In genomic region chr10:8424555-8425201, GRCh38 we compare ENCODE assay signal across 20 cellular contexts.
DNase-seq lines count a peak whose midpoint lies in the region; ATAC-seq and TF ChIP-seq lines count a peak whose summit lies in the region.
"Had no signal": no experiment of that assay in that cellular context is flagged by ENCODE, and none has a peak within 500 bp of the region (broad histone marks: within the 10 kb centered on the region; RNA-seq: fewer than 3 reads in every experiment).

No MANE protein-coding gene starts in this region.

- H3K27ac Mint-ChIP-seq in activated CD4-positive, alpha-beta T cell treated with anti-CD3 and anti-CD28 coated beads for 36 hours = no peak overlapping the region
- H3K27ac Mint-ChIP-seq in stimulated activated naive CD8-positive, alpha-beta T cell treated with anti-CD3 and anti-CD28 coated beads, Interleukin-15, amount 100 ng/mL, for 72 hours = no peak overlapping the region
- H3K27ac Mint-ChIP-seq in activated T-helper 2 cell treated with anti-CD3 and anti-CD28 coated beads, Interferon-gamma antibody, Interleukin-2, Interleukin-4, amounts not matched to agents 10 μg/mL and 5 μg/mL and 100 μg/mL, durations not matched to agents 14 hours and 24 hours and 36 hours = peak overlapping the region; percentile 72
- H3K27ac Mint-ChIP-seq in CD14-positive monocyte = no peak overlapping the region
- H3K27ac Mint-ChIP-seq: activated naive CD4-positive, alpha-beta T cell treated with anti-CD3 and anti-CD28 coated beads, Interleukin-2, amount 50 U/mL, for 24 hours; IgD-negative memory B cell had no signal

- no peaks in the 10 kb centered on the region for H3K36me3 Mint-ChIP-seq in activated CD4-positive, alpha-beta T cell treated with anti-CD3 and anti-CD28 coated beads for 36 hours (ENCODE audit: low read depth)
- H3K36me3 Mint-ChIP-seq in activated T-helper 2 cell treated with anti-CD3 and anti-CD28 coated beads, Interferon-gamma antibody, Interleukin-2, Interleukin-4, amounts not matched to agents 10 μg/mL and 5 μg/mL and 100 μg/mL, durations not matched to agents 14 hours and 24 hours and 36 hours (ENCODE audit: low read depth) = peaks cover 37% of the 10 kb centered on the region
- H3K36me3 Mint-ChIP-seq in CD14-positive monocyte = no peaks in the 10 kb centered on the region
- H3K36me3 Mint-ChIP-seq: activated naive CD4-positive, alpha-beta T cell treated with anti-CD3 and anti-CD28 coated beads, Interleukin-2, amount 50 U/mL, for 24 hours; IgD-negative memory B cell; natural killer cell had no signal

- TF ChIP-seq CTCF in CD14-positive monocyte (IDR thresholded peaks at IDR 0.05) = no peak

- H3K27me3 Mint-ChIP-seq in activated CD4-positive, alpha-beta T cell treated with anti-CD3 and anti-CD28 coated beads for 36 hours = no peaks in the 10 kb centered on the region
- no peaks in the 10 kb centered on the region for H3K27me3 Mint-ChIP-seq in stimulated activated naive CD8-positive, alpha-beta T cell treated with anti-CD3 and anti-CD28 coated beads, Interleukin-15, amount 100 ng/mL, for 72 hours
- no peaks in the 10 kb centered on the region for H3K27me3 Mint-ChIP-seq in activated T-helper 2 cell treated with anti-CD3 and anti-CD28 coated beads, Interferon-gamma antibody, Interleukin-2, Interleukin-4, amounts not matched to agents 10 μg/mL and 5 μg/mL and 100 μg/mL, durations not matched to agents 14 hours and 24 hours and 36 hours (ENCODE audit: low read depth)
- peaks cover 0 to 3% (median 1%) of the 10 kb centered on the region in 3 donors for H3K27me3 Mint-ChIP-seq in CD14-positive monocyte (ENCODE audit: low read depth in 3 of 3)
- H3K27me3 Mint-ChIP-seq: activated naive CD4-positive, alpha-beta T cell treated with anti-CD3 and anti-CD28 coated beads, Interleukin-2, amount 50 U/mL, for 24 hours; IgD-negative memory B cell had no signal

- no peak for DNase-seq in activated CD4-positive, alpha-beta T cell treated with anti-CD3 and anti-CD28 coated beads for 36 hours
- DNase-seq in activated CD4-positive, alpha-beta T cell treated with anti-CD3 and anti-CD28 coated beads for 1 hour = no peak
- DNase-seq in stimulated activated naive CD8-positive, alpha-beta T cell treated with anti-CD3 and anti-CD28 coated beads, Interleukin-15, amount 100 ng/mL, for 72 hours = peak in 1 of 2 donors; percentile 13
- no peak for DNase-seq in stimulated activated naive CD8-positive, alpha-beta T cell treated with anti-CD3 and anti-CD28 coated beads, Interleukin-15, Interleukin-2, amounts not matched to agents 100 U/mL and 50 U/mL, for 24 hours
- DNase-seq in activated T-helper 2 cell treated with anti-CD3 and anti-CD28 coated beads, Interferon-gamma antibody, Interleukin-2, Interleukin-4, amounts not matched to agents 10 μg/mL and 5 μg/mL and 100 μg/mL, durations not matched to agents 14 hours and 24 hours and 36 hours (ENCODE audit: low spot score) = no peak
- DNase-seq in CD14-positive monocyte (ENCODE audit: low spot score) (no peak), NCI-H69 (lab: John Stamatoyannopoulos, UW) (no peak)
- DNase-seq: activated T-cell treated with anti-CD3 and anti-CD28 coated beads, Interleukin-2, amount 50 U/mL, for 48 hours; GM23248; natural killer cell; NCI-H1092; NCI-H1694; NCI-H510A; occipital lobe; stimulated activated CD4-positive, alpha-beta T cell treated with anti-CD3 and anti-CD28 coated beads, Interleukin-4, amount 100 ng/mL, for 24 hours; substantia nigra; trophoblast cell had no signal

- CTCF ChIA-PET in activated CD4-positive, alpha-beta T cell treated with anti-CD3 and anti-CD28 coated beads for 36 hours (lab: Charles Lee) = no interaction called here

- ATAC-seq in activated CD4-positive, alpha-beta T cell treated with anti-CD3 and anti-CD28 coated beads for 36 hours = peak; percentile 26
- ATAC-seq in stimulated activated naive CD8-positive, alpha-beta T cell treated with anti-CD3 and anti-CD28 coated beads, Interleukin-15, amount 100 ng/mL, for 72 hours = peak; percentile 75
- ATAC-seq in stimulated activated naive CD8-positive, alpha-beta T cell treated with anti-CD3 and anti-CD28 coated beads, Interleukin-15, Interleukin-2, amounts not matched to agents 100 U/mL and 50 U/mL, for 24 hours = no peak
- no peak for ATAC-seq in HG03521 (IDR thresholded peaks at IDR 0.05; ENCODE audit: unreplicated experiment)
- ATAC-seq: natural killer cell had no signal

- H3K9me3 Mint-ChIP-seq in activated CD4-positive, alpha-beta T cell treated with anti-CD3 and anti-CD28 coated beads for 36 hours (ENCODE audit: low read depth) = no peaks in the 10 kb centered on the region
- peaks cover 0 to 4% of the 10 kb centered on the region in 2 donors for H3K9me3 Mint-ChIP-seq in stimulated activated naive CD8-positive, alpha-beta T cell treated with anti-CD3 and anti-CD28 coated beads, Interleukin-15, amount 100 ng/mL, for 72 hours
- H3K9me3 Mint-ChIP-seq in activated T-helper 2 cell treated with anti-CD3 and anti-CD28 coated beads, Interferon-gamma antibody, Interleukin-2, Interleukin-4, amounts not matched to agents 10 μg/mL and 5 μg/mL and 100 μg/mL, durations not matched to agents 14 hours and 24 hours and 36 hours = peaks cover 3% of the 10 kb centered on the region
- H3K9me3 Mint-ChIP-seq in CD14-positive monocyte = peaks cover 0 to 8% (median 4%) of the 10 kb centered on the region in 7 donors
- H3K9me3 Mint-ChIP-seq: activated naive CD4-positive, alpha-beta T cell treated with anti-CD3 and anti-CD28 coated beads, Interleukin-2, amount 50 U/mL, for 24 hours; natural killer cell had no signal

- peaks cover 10% of the 10 kb centered on the region for H3K4me1 Mint-ChIP-seq in activated CD4-positive, alpha-beta T cell treated with anti-CD3 and anti-CD28 coated beads for 36 hours
- H3K4me1 Mint-ChIP-seq in stimulated activated naive CD8-positive, alpha-beta T cell treated with anti-CD3 and anti-CD28 coated beads, Interleukin-15, amount 100 ng/mL, for 72 hours = peaks cover 12% of the 10 kb centered on the region
- H3K4me1 Mint-ChIP-seq in activated T-helper 2 cell treated with anti-CD3 and anti-CD28 coated beads, Interferon-gamma antibody, Interleukin-2, Interleukin-4, amounts not matched to agents 10 μg/mL and 5 μg/mL and 100 μg/mL, durations not matched to agents 14 hours and 24 hours and 36 hours (ENCODE audit: low read depth) = peaks cover 28% of the 10 kb centered on the region
- H3K4me1 Mint-ChIP-seq in CD14-positive monocyte = no peaks in the 10 kb centered on the region

- no peak overlapping the region for H3K4me3 Mint-ChIP-seq in activated CD4-positive, alpha-beta T cell treated with anti-CD3 and anti-CD28 coated beads for 36 hours
- no peak overlapping the region for H3K4me3 Mint-ChIP-seq in stimulated activated naive CD8-positive, alpha-beta T cell treated with anti-CD3 and anti-CD28 coated beads, Interleukin-15, amount 100 ng/mL, for 72 hours
- no peak overlapping the region for H3K4me3 Mint-ChIP-seq in activated T-helper 2 cell treated with anti-CD3 and anti-CD28 coated beads, Interferon-gamma antibody, Interleukin-2, Interleukin-4, amounts not matched to agents 10 μg/mL and 5 μg/mL and 100 μg/mL, durations not matched to agents 14 hours and 24 hours and 36 hours (ENCODE audit: low read depth)
- H3K4me3 Mint-ChIP-seq in CD14-positive monocyte = no peak overlapping the region
- H3K4me3 Mint-ChIP-seq: activated naive CD4-positive, alpha-beta T cell treated with anti-CD3 and anti-CD28 coated beads, Interleukin-2, amount 50 U/mL, for 24 hours; IgD-negative memory B cell; natural killer cell had no signal

- intact Hi-C loops in activated CD4-positive, alpha-beta T cell treated with anti-CD3 and anti-CD28 coated beads for 36 hours (cut with DNase I, micrococcal nuclease) = no loop called here
- intact Hi-C loops in activated T-helper 2 cell treated with anti-CD3 and anti-CD28 coated beads, Interferon-gamma antibody, Interleukin-2, Interleukin-4, amounts not matched to agents 10 μg/mL and 5 μg/mL and 100 μg/mL, durations not matched to agents 14 hours and 24 hours and 36 hours (cut with micrococcal nuclease) = no loop called here
- intact Hi-C loops in CD14-positive monocyte (cut with micrococcal nuclease) = no loop called here

- POLR2A ChIA-PET in activated CD4-positive, alpha-beta T cell treated with anti-CD3 and anti-CD28 coated beads for 36 hours (lab: Charles Lee) = no interaction called here

Comparison
In these comparisons a context has a peak if more than half of its experiments do, and no peak if none do; other contexts are left out.
1. ATAC-seq: peak in activated CD4-positive, alpha-beta T cell treated with anti-CD3 and anti-CD28 coated beads for 36 hours (single experiment) and stimulated activated naive CD8-positive, alpha-beta T cell treated with anti-CD3 and anti-CD28 coated beads, Interleukin-15, amount 100 ng/mL, for 72 hours (single experiment); none in stimulated activated naive CD8-positive, alpha-beta T cell treated with anti-CD3 and anti-CD28 coated beads, Interleukin-15, Interleukin-2, amounts not matched to agents 100 U/mL and 50 U/mL, for 24 hours (single experiment) and HG03521 (single experiment).